Comparison of ENCODE assay signal across 14 cellular contexts in genomic region chr14:95228240-95228639, GRCh38.
DNase-seq lines count a peak whose midpoint lies in the region; ATAC-seq and TF ChIP-seq lines count a peak whose summit lies in the region.
"Had no signal": no experiment of that assay in that cellular context is flagged by ENCODE, and none has a peak within 500 bp of the region (broad histone marks: within the 10 kb centered on the region; RNA-seq: fewer than 3 reads in every experiment).

No MANE protein-coding gene starts in this region.

- H3K9me3 ChIP-seq in BLaER1, result no peaks in the 10 kb centered on the region
- no peaks in the 10 kb centered on the region for H3K9me3 ChIP-seq in Karpas-422 (ENCODE audit: low read length)
- H3K9me3 ChIP-seq: A549 had no signal

- no peak overlapping the region for H3K4me3 ChIP-seq in BLaER1
- no peak overlapping the region for H3K4me3 ChIP-seq in Karpas-422 (ENCODE audit: low read length)
- no peak overlapping the region for H3K4me3 ChIP-seq in epithelial cell of proximal tubule (ENCODE audit: low read depth, low read length)
- H3K4me3 ChIP-seq: A549 had no signal

- H3K4me1 ChIP-seq in BLaER1 (peaks cover 76% of the 10 kb centered on the region), Karpas-422 (ENCODE audit: low read length) (peaks cover 83% of the 10 kb centered on the region)

- no peaks in the 10 kb centered on the region for H3K9me2 ChIP-seq in Karpas-422 (replicated peaks; ENCODE audit: insufficient read depth, low read length)

- DNase-seq in Karpas-422, result no peak
- DNase-seq in epithelial cell of proximal tubule (ENCODE audit: low read depth), result no peak
- peak; percentile 45 for DNase-seq in mucosa of gallbladder (ENCODE audit: low spot score)
- no peak for DNase-seq in NCI-H2107 (lab: John Stamatoyannopoulos, UW)
- no peak for DNase-seq in MV-4-11 (lab: John Stamatoyannopoulos, UW)
- no peak for DNase-seq in amygdala (lab: John Stamatoyannopoulos, UW)
- DNase-seq: C1 segment of cervical spinal cord; CD8-positive, alpha-beta memory T cell; KG1; NCI-H1436 treated with DMSO at 0.1 percent for 48 hours; SHP77 had no signal

- peak overlapping the region; percentile 34 for H3K4me2 ChIP-seq in BLaER1
- peak overlapping the region; percentile 27 for H3K4me2 ChIP-seq in Karpas-422 (ENCODE audit: low read depth, low read length, poor library complexity, severe bottlenecking)
- H3K4me2 ChIP-seq: A549 had no signal

- ATAC-seq in GM19328 (IDR thresholded peaks at IDR 0.05; ENCODE audit: unreplicated experiment), result no peak
- ATAC-seq: A549 had no signal

- H2AFZ ChIP-seq in Karpas-422 (ENCODE audit: low read length), result no peak overlapping the region

- peak; percentile 27 for TF ChIP-seq CTCF in epithelial cell of proximal tubule (conservative IDR thresholded peaks at IDR 0.05; ENCODE audit: low read depth, low read length)

- H3K27me3 ChIP-seq in BLaER1, result no peaks in the 10 kb centered on the region
- H3K27me3 ChIP-seq in Karpas-422 (ENCODE audit: low read length), result no peaks in the 10 kb centered on the region

- no peak overlapping the region for H3K9ac ChIP-seq in BLaER1
- no peak overlapping the region for H3K9ac ChIP-seq in Karpas-422 (ENCODE audit: low read length)

- H3K36me3 ChIP-seq in BLaER1 (no peaks in the 10 kb centered on the region), Karpas-422 (ENCODE audit: insufficient read depth, low read length) (peaks cover 6% of the 10 kb centered on the region; the same call in 1 of the 2 replicates)

- no peak overlapping the region for H3K27ac ChIP-seq in BLaER1
- peak overlapping the region; percentile 97 for H3K27ac ChIP-seq in Karpas-422 (ENCODE audit: low read length)
- H3K27ac ChIP-seq: A549 had no signal

- H4K20me1 ChIP-seq in BLaER1 (no peaks in the 10 kb centered on the region), Karpas-422 (ENCODE audit: insufficient read depth, low read depth, low read length) (no peaks in the 10 kb centered on the region)

- peaks cover 8% of the 10 kb centered on the region for H3K79me2 ChIP-seq in Karpas-422 (ENCODE audit: low read length)
